Comparison of ENCODE assay signal across 8 cellular contexts in genomic region chr9:129038109-129038852, GRCh38. TPM values are rescaled to one million over a fixed set of nuclear protein-coding genes. Genes with fewer than 3 reads are reported as not detected.
DNase-seq lines count a peak whose midpoint lies in the region; ATAC-seq, FAIRE-seq and TF ChIP-seq lines count a peak whose summit lies in the region.

No MANE protein-coding gene starts in this region.

- no peaks in the 10 kb centered on the region for H3K27me3 Mint-ChIP-seq in activated T-cell treated with anti-CD3 and anti-CD28 coated beads, Interleukin-2, amount 50 U/mL, for 4 hours (ENCODE audit: low read depth)

- no peak for TF ChIP-seq EP300 in transverse colon (IDR thresholded peaks at IDR 0.05; ENCODE audit: low read depth)

- WGBS in mesendoderm (ENCODE audit: extremely low coverage, insufficient coverage, low lambda C conversion rate): no CpG with 5 or more reads among the region's 8 CpGs
- 78 to 86% methylated on average over 3 to 8 of the region's 8 CpGs for WGBS in transverse colon (ENCODE audit: low coverage in 1 of 2), 2 donors

- H3K9ac ChIP-seq in mesendoderm (ENCODE audit: low read length): no peak overlapping the region

- no peak overlapping the region for H3K4ac ChIP-seq in mesendoderm (ENCODE audit: low read depth, low read length)

- DNase-seq in activated T-cell treated with anti-CD3 and anti-CD28 coated beads, Interleukin-2, amount 50 U/mL, for 4 hours: no peak
- DNase-seq in activated T-cell treated with anti-CD3 and anti-CD28 coated beads, Interleukin-2, amount 50 U/mL, for 48 hours: no peak
- DNase-seq in breast epithelium (ENCODE audit: low spot score in 2 of 2) (no peak), mesendoderm (no peak), transverse colon (no peak), NOMO-1 treated with DMSO at 0.1 percent for 48 hours (lab: John Stamatoyannopoulos, UW; ENCODE audit: unreplicated experiment) (no peak), GM12891 (ENCODE audit: insufficient read length, low spot score) (no peak)

- H2BK15ac ChIP-seq in mesendoderm (replicated peaks; ENCODE audit: low read depth): no peak overlapping the region

- TF ChIP-seq POLR2A in breast epithelium (IDR thresholded peaks at IDR 0.05): no peak
- no peak for TF ChIP-seq POLR2A in transverse colon (IDR thresholded peaks at IDR 0.05)
- TF ChIP-seq POLR2A in GM12891 (IDR thresholded peaks at IDR 0.05; ENCODE audit: low read depth, low read length): no peak

- H3K9me3 ChIP-seq in breast epithelium (no peaks in the 10 kb centered on the region), transverse colon (no peaks in the 10 kb centered on the region)

- H3K4me1 ChIP-seq in breast epithelium: peaks cover 7 to 13% of the 10 kb centered on the region in 2 donors
- no peaks in the 10 kb centered on the region for H3K4me1 ChIP-seq in mesendoderm (ENCODE audit: control insufficient read depth, low read depth, low read length)
- H3K4me1 ChIP-seq in transverse colon: peaks cover 14 to 24% (median 22%) of the 10 kb centered on the region in 4 donors

- peaks cover 5% of the 10 kb centered on the region for H3K36me3 ChIP-seq in breast epithelium
- H3K36me3 ChIP-seq in mesendoderm (ENCODE audit: control insufficient read depth, insufficient read depth, low read length): peaks cover 2% of the 10 kb centered on the region
- peaks cover 0 to 30% (median 9%) of the 10 kb centered on the region in 4 donors for H3K36me3 ChIP-seq in transverse colon

- no peak overlapping the region for H3K23ac ChIP-seq in mesendoderm (ENCODE audit: low read length)

- peak overlapping the region in 2 of 3 donors; percentile 72 to 94 for H3K4me3 ChIP-seq in breast epithelium
- no peak overlapping the region for H3K4me3 ChIP-seq in mesendoderm (ENCODE audit: low read length)
- H3K4me3 ChIP-seq in transverse colon: peak overlapping the region in 1 of 4 donors; percentile 75

- no peak overlapping the region for H2BK5ac ChIP-seq in mesendoderm (ENCODE audit: low read length)

- TF ChIP-seq CTCF in breast epithelium (IDR thresholded peaks at IDR 0.05) (no peak), transverse colon (IDR thresholded peaks at IDR 0.05) (no peak)

- no peak overlapping the region for H4K8ac ChIP-seq in mesendoderm (ENCODE audit: low read depth, low read length)

- H3K18ac ChIP-seq in mesendoderm (ENCODE audit: low read length): no peak overlapping the region

- peaks cover 6% of the 10 kb centered on the region for H3K79me2 ChIP-seq in mesendoderm (ENCODE audit: control insufficient read depth, insufficient read depth, low read length)

- peak overlapping the region; percentile 97 for H3K4me3 Mint-ChIP-seq in activated T-cell treated with anti-CD3 and anti-CD28 coated beads, Interleukin-2, amount 50 U/mL, for 4 hours

- H3K27me3 ChIP-seq in breast epithelium: no peaks in the 10 kb centered on the region
- no peaks in the 10 kb centered on the region for H3K27me3 ChIP-seq in mesendoderm (ENCODE audit: insufficient read depth, low read length, poor library complexity)
- no peaks in the 10 kb centered on the region for H3K27me3 ChIP-seq in transverse colon

- in situ Hi-C loops in transverse colon (cut with MboI; ENCODE audit: low pct_ligation_motif_present in 1 of 4, low pct_unique_long_range_greater_than_20kb in 1 of 4, low sequenced_read_pairs in 3 of 4): no loop called here

- peaks cover 16% of the 10 kb centered on the region for H3K79me1 ChIP-seq in mesendoderm (ENCODE audit: low read length)

- peaks cover 32% of the 10 kb centered on the region for H3K4me1 Mint-ChIP-seq in activated T-cell treated with anti-CD3 and anti-CD28 coated beads, Interleukin-2, amount 50 U/mL, for 4 hours (ENCODE audit: low read depth)

- H3K9me3 Mint-ChIP-seq in activated T-cell treated with anti-CD3 and anti-CD28 coated beads, Interleukin-2, amount 50 U/mL, for 4 hours: no peaks in the 10 kb centered on the region

- H3K36me3 Mint-ChIP-seq in activated T-cell treated with anti-CD3 and anti-CD28 coated beads, Interleukin-2, amount 50 U/mL, for 4 hours (ENCODE audit: insufficient read depth): peaks cover 7% of the 10 kb centered on the region

- ATAC-seq in activated T-cell treated with anti-CD3 and anti-CD28 coated beads, Interleukin-2, amount 50 U/mL, for 4 hours: no peak
- ATAC-seq in GM19035 (IDR thresholded peaks at IDR 0.05; ENCODE audit: unreplicated experiment): no peak

- no peak overlapping the region for H2AK5ac ChIP-seq in mesendoderm (ENCODE audit: low read length)

- no peak for FAIRE-seq in GM12891 (lab: Jason Lieb, UNC)

- H4K5ac ChIP-seq in mesendoderm (ENCODE audit: low read length): no peak overlapping the region

- peak overlapping the region; percentile 42 for H3K56ac ChIP-seq in mesendoderm (ENCODE audit: low read length)

- H3K4me2 ChIP-seq in mesendoderm (ENCODE audit: low read length): no peak overlapping the region

- H2BK120ac ChIP-seq in mesendoderm (ENCODE audit: low read depth, low read length): no peak overlapping the region

- intact Hi-C loops in breast epithelium (cut with DNase I; ENCODE audit: low total_unique reads) (no loop called here), transverse colon (cut with DNase I; ENCODE audit: low total_unique reads) (no loop called here)

- H3K27ac ChIP-seq in breast epithelium: peak overlapping the region; percentile 22 to 79
- H3K27ac ChIP-seq in mesendoderm (ENCODE audit: low read depth, low read length): no peak overlapping the region
- peak overlapping the region; percentile 43 to 90 (median 84) for H3K27ac ChIP-seq in transverse colon

TF ChIP-seq in GM12891, 5 proteins besides CTCF, POLR2A, EP300 and RAD21:
- no peak for TF ChIP-seq PAX5 (IDR thresholded peaks at IDR 0.05; ENCODE audit: insufficient read depth, low read length, severe bottlenecking)
- TF ChIP-seq SPI1 (IDR thresholded peaks at IDR 0.05; ENCODE audit: low read depth, low read length): no peak
- no peak for TF ChIP-seq POLR2AphosphoS5 (IDR thresholded peaks at IDR 0.05; ENCODE audit: low read depth, low read length)
- TF ChIP-seq POU2F2 (IDR thresholded peaks at IDR 0.05; ENCODE audit: low read depth, low read length): no peak
- TF ChIP-seq TAF1 (IDR thresholded peaks at IDR 0.05; ENCODE audit: low read depth, low read length): no peak

RNA-seq across cellular contexts. Expression of gene MIGA2, which starts 1.9 kb away (rescaled TPM):
- 10 to 100 TPM; 42.4 to 50.9 (median 46.6) TPM for total RNA-seq in activated T-cell treated with anti-CD3 and anti-CD28 coated beads, Interleukin-2, amount 50 U/mL, for 4 hours
- total RNA-seq in breast epithelium (10 to 100 TPM; 25.3 to 28.8 (median 27.9) TPM), transverse colon (100 to 1,000 TPM in 1 of 4 donors, 10 to 100 TPM in 3; 72.0 to 245 (median 74.0) TPM)
- polyA plus RNA-seq in mesendoderm (2013, experiment 1 of 2): 8.8 TPM
- 8.6 TPM for polyA plus RNA-seq in mesendoderm (2013, experiment 2 of 2)
- polyA plus RNA-seq in GM12891 (2012; ENCODE audit: low read depth, missing spikeins): 11.9 TPM

RNA-seq across cellular contexts. Expression of gene SH3GLB2, which starts 10.2 kb away (rescaled TPM):
- total RNA-seq in activated T-cell treated with anti-CD3 and anti-CD28 coated beads, Interleukin-2, amount 50 U/mL, for 4 hours: 10 to 100 TPM; 37.5 to 43.2 (median 40.9) TPM
- 100 to 1,000 TPM in 2 of 3 donors, 10 to 100 TPM in 1; 59.2 to 227 (median 150) TPM for total RNA-seq in breast epithelium
- 16.9 TPM for polyA plus RNA-seq in mesendoderm (2013, experiment 1 of 2)
- 19.5 TPM for polyA plus RNA-seq in mesendoderm (2013, experiment 2 of 2)
- 100 to 1,000 TPM; 184 to 391 (median 224) TPM for total RNA-seq in transverse colon
- polyA plus RNA-seq in GM12891 (2012; ENCODE audit: low read depth, missing spikeins): 20.6 TPM

RNA-seq across cellular contexts. Expression of gene DOLPP1, which starts 42.6 kb away (rescaled TPM):
- 10 to 100 TPM; 27.5 to 30.5 (median 30.3) TPM for total RNA-seq in activated T-cell treated with anti-CD3 and anti-CD28 coated beads, Interleukin-2, amount 50 U/mL, for 4 hours
- total RNA-seq in breast epithelium (1 to 10 TPM; 5.6 to 9.2 (median 8.6) TPM), transverse colon (10 to 100 TPM; 15.7 to 52.4 (median 38.2) TPM)
- 31.2 TPM for polyA plus RNA-seq in mesendoderm (2013, experiment 1 of 2)
- 29.1 TPM for polyA plus RNA-seq in mesendoderm (2013, experiment 2 of 2)
- polyA plus RNA-seq in GM12891 (2012; ENCODE audit: low read depth, missing spikeins): 6.5 TPM
